Comparison of ENCODE assay signal across 8 cellular contexts in the genomic region with DNA sequence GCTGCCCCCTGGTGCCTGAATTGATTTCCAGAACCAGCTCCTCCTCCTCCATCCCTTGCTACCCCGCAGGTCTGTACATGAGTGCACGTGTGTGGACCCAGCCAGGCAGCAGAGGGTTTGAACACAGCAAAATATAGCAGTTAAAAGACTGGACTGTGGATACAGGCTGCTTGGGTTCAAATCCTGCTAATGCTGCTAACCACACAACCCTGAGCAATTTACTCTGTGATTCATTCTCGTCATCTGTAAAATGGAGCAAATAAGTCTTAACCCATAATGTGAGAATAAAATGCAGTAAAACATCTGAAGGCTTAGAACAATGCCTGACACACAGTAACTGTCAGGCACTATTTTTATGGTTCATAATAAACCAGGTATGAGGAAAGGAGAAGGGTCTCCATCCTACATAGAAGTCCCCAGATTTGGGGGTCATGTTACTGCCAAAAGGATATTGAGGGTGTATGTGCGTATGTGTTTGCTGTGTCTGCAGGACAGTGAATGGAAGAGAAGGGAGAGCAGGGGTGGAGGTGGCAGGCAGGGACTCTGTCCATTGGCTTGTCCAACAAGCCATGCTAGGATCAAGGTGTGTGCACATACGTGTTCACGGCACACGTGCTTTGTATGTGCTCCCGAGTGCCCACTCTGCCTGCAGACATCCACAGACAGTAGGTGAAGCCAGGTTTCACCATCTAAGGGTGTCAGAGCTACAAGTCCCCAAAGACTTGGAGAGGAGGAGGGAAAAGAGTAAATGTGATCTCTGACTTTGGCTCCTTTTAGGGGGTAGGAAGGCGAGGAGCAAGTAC. TPM values are rescaled to one million over a fixed set of nuclear protein-coding genes. Genes with fewer than 3 reads are reported as not detected.
DNase-seq lines count a peak whose midpoint lies in the region; ATAC-seq, FAIRE-seq and TF ChIP-seq lines count a peak whose summit lies in the region.

No MANE protein-coding gene starts in this region.

- no peaks in the 10 kb centered on the region for H4K20me1 ChIP-seq in MM.1S (ENCODE audit: insufficient read depth, low read length)

- TF ChIP-seq POLR2A in erythroblast (IDR thresholded peaks at IDR 0.05; ENCODE audit: low read length) = no peak

- peak overlapping the region; percentile 72 for H3K4me3 ChIP-seq in MM.1S (ENCODE audit: low read length)
- H3K4me3 ChIP-seq in dorsolateral prefrontal cortex = peak overlapping the region in 52 of 59 donors; percentile 2 to 76 (median 60)
- H3K4me3 ChIP-seq in pancreas = peak overlapping the region in 1 of 4 donors; percentile 71

- peak; percentile 63 for ATAC-seq in GM19351 (IDR thresholded peaks at IDR 0.05; ENCODE audit: unreplicated experiment)
- peak in 1 of 4 donors; percentile 57 for ATAC-seq in pancreas
- ATAC-seq in esophagus mucosa = no peak

- H3K27me3 ChIP-seq in MM.1S (replicated peaks; ENCODE audit: insufficient read depth, low read length) = no peaks in the 10 kb centered on the region
- H3K27me3 ChIP-seq in dorsolateral prefrontal cortex = no peaks in the 10 kb centered on the region
- no peaks in the 10 kb centered on the region for H3K27me3 ChIP-seq in pancreas

- H3K4me2 ChIP-seq in MM.1S (ENCODE audit: low read depth, low read length) = peak overlapping the region; percentile 98

- no peak for FAIRE-seq in pancreas (lab: Jason Lieb, UNC)

- 0 out of 2 replicates have a peak overlapping the region, but pooled peaks have one; percentile 23 for H2AFZ ChIP-seq in MM.1S (ENCODE audit: low read length)

- TF ChIP-seq CTCF in AG09319 (IDR thresholded peaks at IDR 0.05; ENCODE audit: low read depth, low read length) = peak; percentile 81
- peak; percentile 80 for TF ChIP-seq CTCF in MM.1S (IDR thresholded peaks at IDR 0.05; ENCODE audit: low read length)
- TF ChIP-seq CTCF in dorsolateral prefrontal cortex (IDR thresholded peaks at IDR 0.05 in 54 of 56, conservative IDR thresholded peaks at IDR 0.05 in 2 of 56; ENCODE audit: low read depth in 1 of 56, partially characterized antibody in 56 of 56) = peak in 55 of 56 donors; percentile 39 to 97 (median 90)
- TF ChIP-seq CTCF in pancreas (IDR thresholded peaks at IDR 0.05) = peak; percentile 46 to 73 (median 64)

- DNase-seq in AG09319 (ENCODE audit: extremely low read depth, low read depth) = no peak
- peak; percentile 82 for DNase-seq in MM.1S
- peak in 7 of 10 donors; percentile 68 to 85 (median 77) for DNase-seq in dorsolateral prefrontal cortex
- DNase-seq in pancreas = no peak
- DNase-seq in erythroblast (lab: John Stamatoyannopoulos, UW) = no peak
- DNase-seq in activated CD8-positive, alpha-beta memory T cell treated with anti-CD3 and anti-CD28 coated beads for 24 hours = no peak

- no peaks in the 10 kb centered on the region for H3K9me3 ChIP-seq in MM.1S (replicated peaks; ENCODE audit: insufficient read depth, low read length)
- H3K9me3 ChIP-seq in pancreas = no peaks in the 10 kb centered on the region

- H3K9me2 ChIP-seq in MM.1S (replicated peaks; ENCODE audit: insufficient read depth, low read length) = no peaks in the 10 kb centered on the region

- WGBS in pancreas, 2 donors = 44 to 59% methylated on average over 9 of the region's 9 CpGs

- H3K79me2 ChIP-seq in MM.1S (ENCODE audit: low read length) = peaks cover 12% of the 10 kb centered on the region; the same call in 1 of the 2 replicates

- H3K4me1 ChIP-seq in MM.1S (ENCODE audit: low read length) = peaks cover 5% of the 10 kb centered on the region
- H3K4me1 ChIP-seq in pancreas = peaks cover 0 to 11% (median 0%) of the 10 kb centered on the region in 3 donors

- intact Hi-C loops in dorsolateral prefrontal cortex (cut with DNase I) = loop anchor here (1.0 to 2.0 kb wide), 3 partner anchors 43 to 106 kb away; a partner anchor contains a TSS
- intact Hi-C loops in pancreas (cut with DNase I) = loop anchor here in 2 of 3 donors (5.0 kb wide), 2 partner anchors 40 to 45 kb away; no protein-coding TSS in a partner anchor

- peaks cover 14% of the 10 kb centered on the region for H3F3A ChIP-seq in MM.1S (ENCODE audit: insufficient read depth, low read length)

- H3K9ac ChIP-seq in MM.1S (ENCODE audit: low read length) = no peak overlapping the region

- H3K36me3 ChIP-seq in MM.1S (replicated peaks; ENCODE audit: insufficient read depth, low read length) (no peaks in the 10 kb centered on the region), pancreas (no peaks in the 10 kb centered on the region)

- H3K27ac ChIP-seq in MM.1S (ENCODE audit: low read length) (no peak overlapping the region; the same call in 1 of the 2 replicates), dorsolateral prefrontal cortex (peak overlapping the region in 53 of 59 donors; percentile 29 to 99 (median 93)), pancreas (peak overlapping the region in 2 of 4 donors; percentile 97 to 98)

RNA-seq across cellular contexts. Expression of a gene that starts 1.5 kb away (rescaled TPM):
- total RNA-seq in dorsolateral prefrontal cortex (10 to 100 TPM; 30.1 to 85.6 (median 49.8) TPM), pancreas (100 to 1,000 TPM in 1 of 6 donors, 10 to 100 TPM in 5; 31.0 to 116 (median 51.9) TPM), esophagus mucosa (108 TPM)
- polyA plus RNA-seq in pancreas = 100 to 1,000 TPM; 137 to 141 TPM

RNA-seq across cellular contexts. Expression of a gene that starts 15.6 kb away (rescaled TPM):
- 100 to 1,000 TPM; 152 to 428 (median 234) TPM for total RNA-seq in dorsolateral prefrontal cortex
- 10 to 100 TPM; 19.2 to 89.4 (median 38.5) TPM for total RNA-seq in pancreas
- 10 to 100 TPM; 12.2 to 15.7 TPM for polyA plus RNA-seq in pancreas
- 74.0 TPM for total RNA-seq in esophagus mucosa

RNA-seq across cellular contexts. Expression of a gene that starts 23.8 kb away (rescaled TPM):
- total RNA-seq in dorsolateral prefrontal cortex (10 to 100 TPM; 15.3 to 64.0 (median 32.6) TPM), pancreas (10 to 100 TPM in 1 of 6 donors, 1 to 10 TPM in 5; 2.1 to 12.9 (median 4.6) TPM), esophagus mucosa (13.7 TPM)
- polyA plus RNA-seq in pancreas = 10 to 100 TPM in 1 of 2 donors, 1 to 10 TPM in 1; 5.8 to 21.3 TPM

RNA-seq across cellular contexts. Expression of a gene that starts 34.1 kb away (rescaled TPM):
- 10 to 100 TPM in 52 of 120 experiments, 1 to 10 TPM in 68; 5.4 to 18.4 (median 9.6) TPM for total RNA-seq in dorsolateral prefrontal cortex
- total RNA-seq in pancreas = 1 to 10 TPM; 3.2 to 5.7 (median 4.0) TPM
- polyA plus RNA-seq in pancreas = 1 to 10 TPM; 1.1 to 2.4 TPM
- total RNA-seq in esophagus mucosa = 5.7 TPM

RNA-seq across cellular contexts. Expression of a gene that starts 34.7 kb away (rescaled TPM):
- under 1 TPM in 2 of 120 experiments, not detected in 118; 0.76 to 0.81 TPM for total RNA-seq in dorsolateral prefrontal cortex
- not detected for total RNA-seq in pancreas
- polyA plus RNA-seq in pancreas = not detected
- not detected for total RNA-seq in esophagus mucosa

Comparison
In these comparisons a context has a peak if more than half of its experiments do, and no peak if none do; other contexts are left out.
1. DNase-seq: peak in MM.1S (single experiment) and dorsolateral prefrontal cortex (7 of 10); none in AG09319 (single experiment), pancreas (0 of 6), erythroblast (0 of 2) and activated CD8-positive, alpha-beta memory T cell treated with anti-CD3 and anti-CD28 coated beads for 24 hours (single experiment).
2. Peak in every context shown above with its lines, with median percentiles within 50 percentile points of each other: CTCF ChIP-seq.